ENCODE assay signal across 1 cellular context in the genomic region with DNA sequence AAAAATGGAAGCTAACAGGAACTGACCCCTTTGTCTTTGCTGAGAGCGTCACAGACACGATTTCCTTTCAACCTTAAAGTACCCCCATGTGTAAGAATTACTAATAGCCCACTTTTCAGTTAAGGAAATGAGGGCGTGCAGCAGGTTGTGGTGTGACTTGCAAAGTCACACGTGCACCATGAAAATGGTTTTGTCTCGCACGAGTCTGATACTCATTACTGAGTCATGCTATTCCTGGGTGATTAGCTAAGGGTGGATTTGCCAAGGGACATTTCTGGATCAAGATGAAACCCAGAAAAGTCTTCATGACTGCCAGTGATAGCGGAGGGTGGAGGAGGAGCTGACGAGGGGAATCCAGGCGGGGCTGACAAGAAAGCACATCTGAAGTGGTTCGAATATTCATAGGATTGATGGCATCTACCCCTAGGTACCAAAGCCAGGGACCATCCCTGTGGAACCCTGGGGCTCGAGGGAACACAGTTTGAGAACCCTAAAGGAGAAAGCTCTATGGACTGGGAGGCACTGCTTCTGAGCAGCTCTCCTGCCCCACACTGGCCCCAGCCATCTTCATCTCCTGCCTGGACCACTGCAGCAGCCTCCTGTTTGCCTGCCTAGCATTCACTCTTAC.
A peak's percentile ranks its signal among the peaks of the same experiment; 100 is the strongest.
TF ChIP-seq lines count a peak whose summit lies in the region.

No MANE protein-coding gene starts in this region.

TF ChIP-seq in HepG2, 621 proteins besides CTCF, POLR2A, EP300 and RAD21 (continued from another document):
- 0 out of 2 replicates have a peak, but pooled peaks have one; percentile 27 for TF ChIP-seq ZXDC (CRISPR knock-in tag; IDR thresholded peaks at IDR 0.05)
TF ChIP-seq in HepG2: peak in this region for 1.
